Comparison of ENCODE assay signal across 21 cellular contexts in the genomic region with DNA sequence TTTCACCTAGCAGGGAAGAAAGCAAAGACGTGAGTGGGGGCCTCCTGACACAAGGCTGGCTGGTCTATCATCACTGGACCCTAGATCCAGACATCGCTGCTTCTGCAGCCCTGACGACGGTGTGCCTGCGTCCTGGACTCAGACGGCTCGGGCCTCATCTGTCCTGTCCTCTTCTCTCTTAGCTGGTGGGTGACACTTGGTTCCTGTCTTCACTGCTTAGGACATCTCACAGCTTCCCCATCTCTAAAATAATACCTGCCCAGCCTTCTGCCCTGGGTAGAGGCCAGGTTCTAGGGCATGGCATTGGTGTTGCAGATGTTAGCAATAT. TPM values are rescaled to one million over a fixed set of nuclear protein-coding genes. Genes with fewer than 3 reads are reported as not detected.
DNase-seq lines count a peak whose midpoint lies in the region; ATAC-seq, FAIRE-seq and TF ChIP-seq lines count a peak whose summit lies in the region.
"Had no signal": no experiment of that assay in that cellular context is flagged by ENCODE, and none has a peak within 500 bp of the region (broad histone marks: within the 10 kb centered on the region; RNA-seq: fewer than 3 reads in every experiment).

No MANE protein-coding gene starts in this region.

- no peak overlapping the region for H4K91ac ChIP-seq in H1 (replicated peaks; ENCODE audit: insufficient read length, low read length)

- no peaks in the 10 kb centered on the region for H3K4me1 ChIP-seq in H1 (replicated peaks in 1 of 4; ENCODE audit: control insufficient read depth in 3 of 4, insufficient read depth in 4 of 4, low read length in 3 of 4)

- no peaks in the 10 kb centered on the region for H3K9me3 Mint-ChIP-seq in activated T-cell treated with anti-CD3 and anti-CD28 coated beads, Interleukin-2, amount 50 U/mL, for 72 hours
- H3K9me3 Mint-ChIP-seq in stimulated activated naive B cell treated with anti-CD40 and anti-IgM and Interleukin-4, amounts not matched to agents 10 μg/mL and 1 μg/mL and 100 μg/mL, for 72 hours = no peaks in the 10 kb centered on the region

- H3K4me3 ChIP-seq in H1 (ENCODE audit: extremely low read depth in 1 of 4, insufficient read depth in 2 of 4, low read depth in 3 of 4, low read length in 4 of 4) = no peak overlapping the region
- H3K4me3 ChIP-seq: GM23338 had no signal

- no peak overlapping the region for H4K5ac ChIP-seq in H1 (ENCODE audit: insufficient read length, low read depth, low read length)

- peaks cover 21% of the 10 kb centered on the region for H3K4me1 Mint-ChIP-seq in activated T-cell treated with anti-CD3 and anti-CD28 coated beads, Interleukin-2, amount 50 U/mL, for 72 hours (ENCODE audit: low read depth)
- H3K4me1 Mint-ChIP-seq in stimulated activated naive B cell treated with anti-CD40 and anti-IgM and Interleukin-4, amounts not matched to agents 10 μg/mL and 1 μg/mL and 100 μg/mL, for 72 hours = peaks cover 6 to 17% of the 10 kb centered on the region in 2 donors
- H3K4me1 Mint-ChIP-seq: GM23338 had no signal

- no peak overlapping the region for H3K4me2 ChIP-seq in H1 (ENCODE audit: insufficient read depth in 1 of 2, low read depth in 2 of 2, low read length in 2 of 2)
- H3K4me2 ChIP-seq: BLaER1 treated with 17β-estradiol and CSF1 and Interleukin-3, amounts not matched to agents 10 nM and 100 nM; GM23338; KMS-11 had no signal

- H3K36me3 ChIP-seq in H1 (ENCODE audit: control insufficient read depth in 2 of 4, insufficient read depth in 4 of 4, low read length in 3 of 4) = peaks cover 58 to 90% (median 82%) of the 10 kb centered on the region in 4 experiments

- POLR2A ChIA-PET in RWPE1 (lab: Yijun Ruan, JAX; ENCODE audit: low non-redundant PET) = no interaction called here
- POLR2A ChIA-PET in H1 (lab: Charles Lee; ENCODE audit: partially characterized antibody) = interaction anchor here (0.8 to 2.0 kb wide), 4 partner anchors 10 to 165 kb away, joined by 3 to 6 read pairs (median 5); no protein-coding TSS in a partner anchor

- CTCF ChIA-PET in RWPE1 (lab: Yijun Ruan, JAX) (no interaction called here), H1 (lab: Charles Lee; ENCODE audit: partially characterized antibody) (interaction anchor here (1.4 to 17.3 kb wide), 8 partner anchors 7 to 217 kb away, joined by 3 to 159 read pairs (median 9); no protein-coding TSS in a partner anchor)

- H3K4me3 Mint-ChIP-seq in activated T-cell treated with anti-CD3 and anti-CD28 coated beads, Interleukin-2, amount 50 U/mL, for 72 hours = no peak overlapping the region
- H3K4me3 Mint-ChIP-seq in stimulated activated naive B cell treated with anti-CD40 and anti-IgM and Interleukin-4, amounts not matched to agents 10 μg/mL and 1 μg/mL and 100 μg/mL, for 72 hours = no peak overlapping the region
- H3K4me3 Mint-ChIP-seq: GM23338 had no signal

- no peak overlapping the region for H3K23ac ChIP-seq in H1 (ENCODE audit: insufficient read length)

- no peak overlapping the region for H4K8ac ChIP-seq in H1 (ENCODE audit: extremely low read depth, insufficient read depth, low read length)

- no peak overlapping the region for H2BK12ac ChIP-seq in H1 (ENCODE audit: low read depth, low read length)

- no peak for TF ChIP-seq EP300 in H1 (IDR thresholded peaks at IDR 0.05; ENCODE audit: borderline replicate concordance in 1 of 2, low read depth in 2 of 2, low read length in 2 of 2)

- no peak overlapping the region for H2BK5ac ChIP-seq in H1 (ENCODE audit: low read depth, low read length)

- WGBS in H1 (ENCODE audit: extremely low coverage in 1 of 2, insufficient coverage in 1 of 2, insufficient read length in 1 of 2, insufficient replicate concordance in 2 of 2, low coverage in 1 of 2, low lambda C conversion rate in 2 of 2, missing lambda C conversion rate in 1 of 2), 2 experiments = 97% methylated on average over 7 of the region's 7 CpGs; no CpG with 5 or more reads in 1 of the 2 experiments

- H2BK120ac ChIP-seq in H1 (replicated peaks; ENCODE audit: low read depth, low read length) = no peak overlapping the region

- ATAC-seq in activated T-cell treated with anti-CD3 and anti-CD28 coated beads, Interleukin-2, amount 50 U/mL, for 72 hours (replicated peaks in 1 of 2) = no peak
- ATAC-seq in stimulated activated naive B cell treated with anti-CD40 and anti-IgM and Interleukin-4, amounts not matched to agents 10 μg/mL and 1 μg/mL and 100 μg/mL, for 72 hours (replicated peaks) = no peak
- ATAC-seq: GM23338, HepG2, PC-3 had no signal

- no peak overlapping the region for H2BK15ac ChIP-seq in H1 (ENCODE audit: low read length)

- H2BK20ac ChIP-seq in H1 (ENCODE audit: low read length) = no peak overlapping the region

- H3K27ac Mint-ChIP-seq in activated T-cell treated with anti-CD3 and anti-CD28 coated beads, Interleukin-2, amount 50 U/mL, for 72 hours = peak overlapping the region; percentile 36
- peak overlapping the region; percentile 79 for H3K27ac Mint-ChIP-seq in stimulated activated naive B cell treated with anti-CD40 and anti-IgM and Interleukin-4, amounts not matched to agents 10 μg/mL and 1 μg/mL and 100 μg/mL, for 72 hours
- H3K27ac Mint-ChIP-seq: GM23338 had no signal

- no peaks in the 10 kb centered on the region for H3K27me3 ChIP-seq in H1 (replicated peaks in 1 of 4; ENCODE audit: control insufficient read depth in 3 of 4, extremely low read depth in 1 of 4, insufficient read depth in 3 of 4, low read length in 3 of 4)
- H3K27me3 ChIP-seq: BLaER1 treated with 17β-estradiol and CSF1 and Interleukin-3, amounts not matched to agents 10 nM and 100 nM had no signal

- DNase-seq in activated T-cell treated with anti-CD3 and anti-CD28 coated beads, Interleukin-2, amount 50 U/mL, for 72 hours = no peak
- DNase-seq in activated T-cell treated with anti-CD3 and anti-CD28 coated beads for 4 hours (no peak), RWPE1 (ENCODE audit: low spot score) (no peak), H1 (ENCODE audit: low read depth in 1 of 2, low spot score in 2 of 2) (no peak), T1000 (lab: John Stamatoyannopoulos, UW) (no peak), globus pallidus (ENCODE audit: low spot score) (no peak)
- no peak for DNase-seq in stimulated activated naive B cell treated with anti-CD40 and anti-IgM and Interleukin-4, amounts not matched to agents 10 μg/mL and 1 μg/mL and 100 μg/mL, for 72 hours
- DNase-seq: COR-L47, DMS153, NCI-H1048, NCI-H1436 treated with DMSO at 0.1 percent for 48 hours, NCI-H2029 treated with DMSO at 0.1 percent for 48 hours, NCI-H510A, NCI-H82, PC-3 had no signal

- H3K18ac ChIP-seq in H1 (ENCODE audit: extremely low read depth, low read length) = no peak overlapping the region

- TF ChIP-seq RAD21 in H1 (IDR thresholded peaks at IDR 0.05 in 1 of 2, conservative IDR thresholded peaks at IDR 0.05 in 1 of 2; ENCODE audit: low read depth in 2 of 2, low read length in 2 of 2) = no peak

- peaks cover 2 to 11% of the 10 kb centered on the region in 2 experiments; a peak in 1 of 4 replicates for H3K9me3 ChIP-seq in H1 (ENCODE audit: insufficient read depth in 2 of 2, low read depth in 1 of 2, low read length in 1 of 2)

- H3K56ac ChIP-seq in H1 (replicated peaks; ENCODE audit: insufficient read length, low read depth, low read length) = no peak overlapping the region

- H3K79me2 ChIP-seq in H1 (ENCODE audit: control insufficient read depth in 1 of 2, insufficient read depth in 2 of 2, low read length in 2 of 2) = no peaks in the 10 kb centered on the region

- H3K27me3 Mint-ChIP-seq in activated T-cell treated with anti-CD3 and anti-CD28 coated beads, Interleukin-2, amount 50 U/mL, for 72 hours (ENCODE audit: low read depth) = no peaks in the 10 kb centered on the region
- no peaks in the 10 kb centered on the region for H3K27me3 Mint-ChIP-seq in stimulated activated naive B cell treated with anti-CD40 and anti-IgM and Interleukin-4, amounts not matched to agents 10 μg/mL and 1 μg/mL and 100 μg/mL, for 72 hours

- no peak overlapping the region for H3K14ac ChIP-seq in H1 (ENCODE audit: insufficient read length)

- 0 out of 2 replicates have a peak, but pooled peaks cover 5% of the 10 kb centered on the region for H3K79me1 ChIP-seq in H1 (ENCODE audit: low read depth, low read length)

- H3K27ac ChIP-seq in RWPE1 (peak overlapping the region; percentile 30), H1 (ENCODE audit: low read depth, low read length) (no peak overlapping the region)
- H3K27ac ChIP-seq: BLaER1 treated with 17β-estradiol and CSF1 and Interleukin-3, amounts not matched to agents 10 nM and 100 nM; KMS-11 had no signal

- TF ChIP-seq CTCF in RWPE1 (conservative IDR thresholded peaks at IDR 0.05; ENCODE audit: low read depth) = no peak
- TF ChIP-seq CTCF in H1 (IDR thresholded peaks at IDR 0.05; ENCODE audit: control extremely low read depth in 1 of 3, insufficient read depth in 1 of 3, low read depth in 1 of 3, low read length in 3 of 3) = no peak

- FAIRE-seq in H1 (lab: Jason Lieb, UNC) = no peak
- FAIRE-seq: A204.1, GM12892, HepG2 had no signal

- H2AK5ac ChIP-seq in H1 (ENCODE audit: low read depth, low read length) = no peak overlapping the region

- no peaks in the 10 kb centered on the region for H3K23me2 ChIP-seq in H1 (ENCODE audit: low read depth, low read length)

- no peak overlapping the region for H2AFZ ChIP-seq in H1 (ENCODE audit: low read length)
- H2AFZ ChIP-seq: GM23338 had no signal

- no peak overlapping the region for H3K9ac ChIP-seq in H1 (replicated peaks in 1 of 4; ENCODE audit: extremely low read depth in 1 of 4, low read depth in 3 of 4, low read length in 3 of 4)
- H3K9ac ChIP-seq: BLaER1 treated with 17β-estradiol and CSF1 and Interleukin-3, amounts not matched to agents 10 nM and 100 nM; KMS-11 had no signal

- H3K4ac ChIP-seq in H1 (replicated peaks; ENCODE audit: insufficient read length, low read depth, low read length) = no peak overlapping the region

- no peak for TF ChIP-seq POLR2A in H1 (IDR thresholded peaks at IDR 0.05; ENCODE audit: control extremely low read depth in 1 of 2, low read depth in 2 of 2, low read length in 2 of 2)

- H4K20me1 ChIP-seq in H1 (replicated peaks in 1 of 2; ENCODE audit: control insufficient read depth in 1 of 2, insufficient read depth in 2 of 2, low read length in 2 of 2) = peaks cover 2 to 3% of the 10 kb centered on the region in 2 experiments

- H3K36me3 Mint-ChIP-seq in activated T-cell treated with anti-CD3 and anti-CD28 coated beads, Interleukin-2, amount 50 U/mL, for 72 hours (ENCODE audit: insufficient read depth in 2 of 2) = peaks cover 32 to 60% of the 10 kb centered on the region in 2 donors
- H3K36me3 Mint-ChIP-seq in stimulated activated naive B cell treated with anti-CD40 and anti-IgM and Interleukin-4, amounts not matched to agents 10 μg/mL and 1 μg/mL and 100 μg/mL, for 72 hours = peaks cover 62 to 73% of the 10 kb centered on the region in 2 donors

RNA-seq across cellular contexts. Expression of gene APOL1, which starts 41.3 kb away (rescaled TPM):
- 10 to 100 TPM; 32.7 to 44.5 TPM for total RNA-seq in activated T-cell treated with anti-CD3 and anti-CD28 coated beads, Interleukin-2, amount 50 U/mL, for 72 hours
- total RNA-seq in H1 (2021; fragmentation: NEBNext Ultra II Directional; extraction: Animal tissue kit (Norgen Biotek cat#: 25700)) = not detected in 2 replicates
- not detected in 2 replicates for polyA plus RNA-seq in H1 (2011; rRNA removed)
- polyA plus RNA-seq in H1 (2011; cell fraction: cytosol; rRNA removed) = 0.05 TPM
- polyA plus RNA-seq in H1 (2011; cell fraction: nucleus; rRNA removed) = not detected
- polyA plus RNA-seq in H1 (2012, experiment 1 of 2) = not detected in 4 replicates
- polyA plus RNA-seq in H1 (2012, experiment 2 of 2) = not detected
- not detected for polyA plus RNA-seq in H1 (2013, experiment 1 of 2)
- polyA plus RNA-seq in H1 (2013, experiment 2 of 2) = not detected
- not detected in 2 replicates for polyA minus RNA-seq in H1 (2011; rRNA and poly(A)+ RNA removed)
- polyA minus RNA-seq in H1 (2011; cell fraction: cytosol; rRNA and poly(A)+ RNA removed) = not detected
- not detected for polyA minus RNA-seq in H1 (2011; cell fraction: nucleus; rRNA and poly(A)+ RNA removed)
- total RNA-seq: GM23338, PC-3 had no signal

RNA-seq across cellular contexts. Expression of gene APOL2, which starts 54.9 kb away (rescaled TPM):
- 10 to 100 TPM; 64.5 to 69.5 TPM for total RNA-seq in activated T-cell treated with anti-CD3 and anti-CD28 coated beads, Interleukin-2, amount 50 U/mL, for 72 hours
- total RNA-seq in H1 (2021; fragmentation: NEBNext Ultra II Directional; extraction: Animal tissue kit (Norgen Biotek cat#: 25700)) = 11.0 and 12.0 TPM in 2 replicates
- 7.8 and 8.1 TPM in 2 replicates for polyA plus RNA-seq in H1 (2011; rRNA removed)
- 10.3 TPM for polyA plus RNA-seq in H1 (2011; cell fraction: cytosol; rRNA removed)
- polyA plus RNA-seq in H1 (2011; cell fraction: nucleus; rRNA removed) = 14.1 TPM
- 13.9 to 18.7 TPM (median 16.3 TPM) in 4 replicates for polyA plus RNA-seq in H1 (2012, experiment 1 of 2)
- 3.6 TPM for polyA plus RNA-seq in H1 (2012, experiment 2 of 2)
- 5.3 TPM for polyA plus RNA-seq in H1 (2013, experiment 1 of 2)
- polyA plus RNA-seq in H1 (2013, experiment 2 of 2) = 4.5 TPM
- polyA minus RNA-seq in H1 (2011; rRNA and poly(A)+ RNA removed) = 16.0 and 25.7 TPM in 2 replicates
- 7.4 TPM for polyA minus RNA-seq in H1 (2011; cell fraction: cytosol; rRNA and poly(A)+ RNA removed)
- polyA minus RNA-seq in H1 (2011; cell fraction: nucleus; rRNA and poly(A)+ RNA removed) = 8.8 TPM

Comparison
In these comparisons a context has a peak if more than half of its experiments do, and no peak if none do; other contexts are left out.
1. RNA of gene APOL1, which starts 41.3 kb away (total RNA-seq): 32.7 to 44.5 TPM in activated T-cell treated with anti-CD3 and anti-CD28 coated beads, Interleukin-2, amount 50 U/mL, for 72 hours; not detected in H1; every median in the first group is over 10 times any median in the second.